ENCODE assay signal across 1 cellular context in genomic region chr6:44176130-44176934, GRCh38.
TF ChIP-seq lines count a peak whose summit lies in the region.

No MANE protein-coding gene starts in this region.

TF ChIP-seq in endothelial cell of umbilical vein, 7 proteins besides CTCF, POLR2A, EP300 and RAD21:
- no peak for TF ChIP-seq GATA2 (IDR thresholded peaks at IDR 0.05; ENCODE audit: insufficient read depth, insufficient read length, low read depth, low read length)
- TF ChIP-seq JUN (IDR thresholded peaks at IDR 0.05; ENCODE audit: borderline replicate concordance, insufficient read depth, insufficient read length, low read depth): no peak
- TF ChIP-seq MAX (IDR thresholded peaks at IDR 0.05; ENCODE audit: insufficient read depth, insufficient read length): no peak
- no peak for TF ChIP-seq EZH2 (IDR thresholded peaks at IDR 0.05; ENCODE audit: borderline replicate concordance, low read depth, low read length, severe bottlenecking)
